Comparison of ENCODE assay signal across 1 cellular context in the genomic region with DNA sequence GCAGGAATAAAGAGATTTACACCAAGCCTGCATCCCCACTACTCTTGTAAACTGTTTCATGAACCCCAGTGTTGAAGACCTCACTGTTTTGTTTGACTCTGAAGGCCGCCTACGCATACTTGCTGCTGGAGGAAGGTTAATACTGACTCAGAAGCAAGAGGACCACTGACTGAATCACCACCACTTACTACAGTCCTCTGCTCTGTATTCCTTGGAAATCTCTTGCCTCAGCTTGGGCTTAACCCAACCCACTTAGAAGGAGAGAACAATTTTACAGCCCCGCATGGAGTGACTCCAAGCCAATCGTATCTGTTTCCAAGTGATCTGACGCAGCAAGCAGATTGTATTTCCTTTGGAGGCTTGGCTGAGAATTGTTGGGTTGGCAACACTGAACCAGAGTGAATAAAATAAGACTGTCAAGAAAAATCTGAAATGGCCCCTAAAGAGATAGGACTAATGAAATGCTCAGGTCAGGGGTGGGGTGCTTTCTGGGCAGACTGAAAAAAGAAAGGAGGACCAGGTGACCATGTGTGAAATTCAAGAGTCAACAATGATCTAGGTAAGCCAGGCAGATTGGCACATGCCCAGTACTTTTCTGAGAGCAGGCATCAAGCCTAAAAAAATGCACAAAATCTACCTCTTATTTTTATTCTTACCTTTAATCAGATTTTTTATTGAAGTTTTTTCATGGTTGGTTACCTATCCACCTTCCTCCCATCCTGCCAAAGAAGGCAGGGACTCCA.
A peak's percentile ranks its signal among the peaks of the same experiment; 100 is the strongest.
TF ChIP-seq lines count a peak whose summit lies in the region.

No MANE protein-coding gene starts in this region.

TF ChIP-seq in IMR-90, 13 proteins besides CTCF, POLR2A, EP300 and RAD21 (continued from another document):
- TF ChIP-seq, protein P1, sequence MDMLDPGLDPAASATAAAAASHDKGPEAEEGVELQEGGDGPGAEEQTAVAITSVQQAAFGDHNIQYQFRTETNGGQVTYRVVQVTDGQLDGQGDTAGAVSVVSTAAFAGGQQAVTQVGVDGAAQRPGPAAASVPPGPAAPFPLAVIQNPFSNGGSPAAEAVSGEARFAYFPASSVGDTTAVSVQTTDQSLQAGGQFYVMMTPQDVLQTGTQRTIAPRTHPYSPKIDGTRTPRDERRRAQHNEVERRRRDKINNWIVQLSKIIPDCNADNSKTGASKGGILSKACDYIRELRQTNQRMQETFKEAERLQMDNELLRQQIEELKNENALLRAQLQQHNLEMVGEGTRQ (IDR thresholded peaks at IDR 0.05; ENCODE audit: low read depth, low read length), result no peak
- TF ChIP-seq MXI1 (IDR thresholded peaks at IDR 0.05; ENCODE audit: borderline replicate concordance, low read depth, low read length) (0 out of 2 replicates have a peak, but pooled peaks have one; percentile 28), SMC3 (IDR thresholded peaks at IDR 0.05; ENCODE audit: low read depth, low read length) (0 out of 2 replicates have a peak, but pooled peaks have one; percentile 3), NFE2L2 (IDR thresholded peaks at IDR 0.05; ENCODE audit: low read depth, low read length) (no peak; the same call in 1 of the 2 replicates), MAFK (IDR thresholded peaks at IDR 0.05; ENCODE audit: low read depth, low read length) (peak; percentile 38), FOS (IDR thresholded peaks at IDR 0.05; ENCODE audit: low read depth, low read length) (peak; percentile 89), MAZ (IDR thresholded peaks at IDR 0.05; ENCODE audit: borderline replicate concordance, low read depth, low read length) (0 out of 2 replicates have a peak, but pooled peaks have one; percentile 13)
